In the genomic region with DNA sequence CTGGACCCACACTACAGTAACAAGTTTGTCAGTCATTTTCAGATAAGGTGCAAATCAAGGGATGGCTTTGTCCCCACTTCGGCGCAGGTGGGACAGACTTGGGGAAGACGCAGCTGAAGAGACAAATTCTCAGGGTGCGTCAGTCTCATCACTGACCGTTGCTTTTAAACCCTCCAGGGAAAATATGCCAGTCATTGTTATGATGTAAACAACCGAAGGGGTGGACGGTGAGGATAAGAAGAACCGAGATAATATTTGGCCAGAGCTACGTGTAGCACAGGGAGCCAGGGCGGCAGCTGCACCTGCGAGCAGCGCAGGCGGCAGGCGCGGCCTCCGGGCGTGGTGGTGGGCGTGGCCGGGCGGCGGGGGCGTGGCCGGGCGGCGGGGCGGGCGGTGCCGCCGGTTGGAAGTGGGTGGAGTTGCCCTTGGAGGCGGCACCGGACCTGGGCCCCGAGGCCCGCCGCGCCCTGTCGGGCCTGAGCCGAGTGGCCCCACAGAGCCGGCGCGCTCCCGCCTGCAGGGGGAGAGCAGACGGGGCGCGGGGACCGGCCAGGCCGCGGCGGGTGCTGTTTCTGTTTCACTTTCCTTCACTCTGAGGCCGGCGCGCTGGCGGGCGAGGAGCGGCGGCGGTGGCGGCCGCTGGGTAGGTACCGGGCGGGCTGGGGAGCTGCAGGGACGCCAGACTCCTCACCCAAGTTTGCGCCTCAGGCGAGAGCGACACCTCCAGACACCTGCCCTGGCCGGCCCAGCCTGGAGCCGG, we compare ENCODE assay signal across 8 cellular contexts. TPM values are rescaled to one million over a fixed set of nuclear protein-coding genes. Genes with fewer than 3 reads are reported as not detected.
A peak's percentile ranks its signal among the peaks of the same experiment; 100 is the strongest.
DNase-seq lines count a peak whose midpoint lies in the region; FAIRE-seq and TF ChIP-seq lines count a peak whose summit lies in the region.

A gene (plus strand): TSS at position 470 of the 760 bp plus-strand sequence. CDS start 2,209 bp downstream, outside the sequence.

- peak within 1 kb of the TSS; percentile 82 for H3K27ac ChIP-seq in substantia nigra (ENCODE audit: low read depth, low read length, poor library complexity, severe bottlenecking)

- H3K27ac Mint-ChIP-seq in activated naive CD4-positive, alpha-beta T cell treated with anti-CD3 and anti-CD28 coated beads for 36 hours = peak within 1 kb of the TSS; percentile 22

- H3K4me3 Mint-ChIP-seq in activated naive CD4-positive, alpha-beta T cell treated with anti-CD3 and anti-CD28 coated beads for 36 hours = peak within 1 kb of the TSS; percentile 80

- intact Hi-C loops in activated naive CD4-positive, alpha-beta T cell treated with anti-CD3 and anti-CD28 coated beads for 36 hours (cut with micrococcal nuclease) = loop anchor here (1.0 to 5.0 kb wide), 9 partner anchors 19 to 1372 kb away; a partner anchor contains a TSS

- peaks cover 12% of the 10 kb centered on the region for H3K36me3 Mint-ChIP-seq in activated naive CD4-positive, alpha-beta T cell treated with anti-CD3 and anti-CD28 coated beads for 36 hours (ENCODE audit: low read depth)

- no peak for TF ChIP-seq CTCF in LNCaP clone FGC (IDR thresholded peaks at IDR 0.05; ENCODE audit: control insufficient read depth, extremely low read depth, insufficient read depth)

- DNase-seq in GM03348 (ENCODE audit: low spot score) (peak; percentile 98), H54 (ENCODE audit: insufficient read length, low spot score) (peak; percentile 95), LNCaP clone FGC (ENCODE audit: low read depth) (peak; percentile 33), SK-N-DZ (ENCODE audit: low spot score) (peak; percentile 69), frontal cortex (ENCODE audit: low spot score in 2 of 2) (peak; percentile 92 to 94), non-pigmented ciliary epithelial cell (ENCODE audit: low read depth) (peak; percentile 23), substantia nigra (lab: John Stamatoyannopoulos, UW) (peak; percentile 43 to 93 (median 79))
- peak; percentile 89 for DNase-seq in activated naive CD4-positive, alpha-beta T cell treated with anti-CD3 and anti-CD28 coated beads for 36 hours

- H3K4me1 Mint-ChIP-seq in activated naive CD4-positive, alpha-beta T cell treated with anti-CD3 and anti-CD28 coated beads for 36 hours (ENCODE audit: low read depth) = peaks cover 33% of the 10 kb centered on the region

- peak; percentile 65 for TF ChIP-seq POLR2A in H54 (IDR thresholded peaks at IDR 0.05; ENCODE audit: low read depth, low read length)

- H3K4me3 ChIP-seq in LNCaP clone FGC (ENCODE audit: low read depth, low read length) = peak within 1 kb of the TSS; percentile 70

- H3K27me3 Mint-ChIP-seq in activated naive CD4-positive, alpha-beta T cell treated with anti-CD3 and anti-CD28 coated beads for 36 hours (ENCODE audit: low read depth) = no peaks in the 10 kb centered on the region

- no peaks in the 10 kb centered on the region for H3K9me3 Mint-ChIP-seq in activated naive CD4-positive, alpha-beta T cell treated with anti-CD3 and anti-CD28 coated beads for 36 hours

- CTCF ChIA-PET in activated naive CD4-positive, alpha-beta T cell treated with anti-CD3 and anti-CD28 coated beads for 36 hours (lab: Charles Lee) = interaction anchor here (1.7 kb wide), 1 partner anchor 30 kb away, joined by 5 read pairs; no protein-coding TSS in a partner anchor

- peak; percentile 64 for FAIRE-seq in H54 (lab: Jason Lieb, UNC)
- no peak for FAIRE-seq in frontal cortex (lab: Jason Lieb, UNC)

RNA-seq across cellular contexts. Expression of the gene that starts here (rescaled TPM):
- 2.9 and 3.9 TPM in 2 replicates for polyA plus RNA-seq in SK-N-DZ (2014; cell fraction: cytosol; rRNA removed)
- 1.3 and 4.1 TPM in 2 replicates for polyA plus RNA-seq in SK-N-DZ (2014; cell fraction: nucleus; rRNA removed)
- 10 to 100 TPM; 34.2 to 36.4 TPM for total RNA-seq in activated naive CD4-positive, alpha-beta T cell treated with anti-CD3 and anti-CD28 coated beads for 36 hours
- 15.5 TPM for total RNA-seq in frontal cortex

Comparison
In these comparisons a context has a peak if more than half of its experiments do, and no peak if none do; other contexts are left out.
1. Peak in every context shown above with its lines: DNase-seq, H3K4me3 ChIP-seq and H3K27ac ChIP-seq.
2. DNase-seq: peak in every context shown above with its lines; median percentile 98 in GM03348; 95 in H54; 93 in frontal cortex; 89 in activated naive CD4-positive, alpha-beta T cell treated with anti-CD3 and anti-CD28 coated beads for 36 hours; 79 in substantia nigra; 69 in SK-N-DZ; 33 in LNCaP clone FGC; 23 in non-pigmented ciliary epithelial cell.